In genomic region chr12:24911284-24911791, GRCh38 we compare ENCODE assay signal across 1 cellular context.
A peak's percentile ranks its signal among the peaks of the same experiment; 100 is the strongest.
TF ChIP-seq lines count a peak whose summit lies in the region.

No MANE protein-coding gene starts in this region.

TF ChIP-seq in HepG2, 621 proteins besides CTCF, POLR2A, EP300 and RAD21 (continued from another document and continues in another):
- TF ChIP-seq KIAA2018 (CRISPR knock-in tag; IDR thresholded peaks at IDR 0.05; ENCODE audit: borderline replicate concordance) (no peak), RFX1 (IDR thresholded peaks at IDR 0.05) (no peak), ZFAT (CRISPR knock-in tag; conservative IDR thresholded peaks at IDR 0.05) (no peak), NBN (conservative IDR thresholded peaks at IDR 0.05) (no peak), ATF2 (CRISPR knock-in tag; IDR thresholded peaks at IDR 0.05) (0 out of 2 replicates have a peak, but pooled peaks have one; percentile 16), ZNF24 (IDR thresholded peaks at IDR 0.05) (no peak), TFE3 (CRISPR knock-in tag; IDR thresholded peaks at IDR 0.05) (peak; percentile 94), HNF4A (CRISPR knock-in tag; IDR thresholded peaks at IDR 0.05) (peak; percentile 88), TOPORS (CRISPR knock-in tag; IDR thresholded peaks at IDR 0.05) (no peak), NFRKB (IDR thresholded peaks at IDR 0.05) (no peak), ZNF580 (CRISPR knock-in tag; IDR thresholded peaks at IDR 0.05; ENCODE audit: borderline replicate concordance, low read depth) (no peak), ZNF766 (CRISPR knock-in tag; IDR thresholded peaks at IDR 0.05; ENCODE audit: borderline replicate concordance) (no peak), HNRNPUL1 (IDR thresholded peaks at IDR 0.05; ENCODE audit: low read depth, low read length) (no peak), BRF2 (CRISPR knock-in tag; IDR thresholded peaks at IDR 0.05) (no peak), ZSCAN29 (CRISPR knock-in tag; conservative IDR thresholded peaks at IDR 0.05) (no peak), ATF3 (CRISPR knock-in tag; IDR thresholded peaks at IDR 0.05) (no peak), ZC3H13 (CRISPR knock-in tag; IDR thresholded peaks at IDR 0.05) (no peak), RERE (CRISPR knock-in tag; IDR thresholded peaks at IDR 0.05; ENCODE audit: low read depth) (no peak), XRCC5 (optimal IDR thresholded peaks at IDR 0.05; ENCODE audit: low read length) (no peak), STAT6 (CRISPR knock-in tag; IDR thresholded peaks at IDR 0.05; ENCODE audit: borderline replicate concordance) (no peak), PHF5A (CRISPR knock-in tag; IDR thresholded peaks at IDR 0.05; ENCODE audit: low read depth, unreplicated experiment) (peak; percentile 49), JUND (CRISPR knock-in tag; IDR thresholded peaks at IDR 0.05) (no peak), DNMT1 (CRISPR knock-in tag; IDR thresholded peaks at IDR 0.05) (no peak), ZBTB46 (CRISPR knock-in tag; IDR thresholded peaks at IDR 0.05; ENCODE audit: borderline replicate concordance) (no peak), GATA4 (IDR thresholded peaks at IDR 0.05; ENCODE audit: borderline replicate concordance, low read depth) (no peak), ATF4 (CRISPR knock-in tag; IDR thresholded peaks at IDR 0.05) (no peak), ZNF333 (CRISPR knock-in tag; IDR thresholded peaks at IDR 0.05; ENCODE audit: borderline replicate concordance) (no peak), ZNF816 (CRISPR knock-in tag; IDR thresholded peaks at IDR 0.05; ENCODE audit: borderline replicate concordance) (no peak), ZNF44 (CRISPR knock-in tag; IDR thresholded peaks at IDR 0.05) (no peak)
